ENCODE assay signal across 11 cellular contexts in genomic region chr11:2375964-2376551, GRCh38. TPM values are rescaled to one million over a fixed set of nuclear protein-coding genes. Genes with fewer than 3 reads are reported as not detected.
DNase-seq lines count a peak whose midpoint lies in the region; ATAC-seq, FAIRE-seq and TF ChIP-seq lines count a peak whose summit lies in the region.
"Had no signal": no experiment of that assay in that cellular context is flagged by ENCODE, and none has a peak within 500 bp of the region (broad histone marks: within the 10 kb centered on the region; RNA-seq: fewer than 3 reads in every experiment).

No MANE protein-coding gene starts in this region.

- 39% methylated on average over 16 of the region's 16 CpGs for WGBS in liver
- WGBS in HepG2 (ENCODE audit: low lambda C conversion rate): 15% methylated on average over 12 of the region's 16 CpGs

- intact Hi-C loops in HepG2 (cut with micrococcal nuclease; ENCODE audit: unreplicated experiment): no loop called here
- intact Hi-C loops in upper lobe of right lung (cut with DNase I): no loop called here

- TF ChIP-seq RAD21 in liver (IDR thresholded peaks at IDR 0.05) (no peak), HepG2 (CRISPR knock-in tag; IDR thresholded peaks at IDR 0.05) (no peak)

- ATAC-seq in HepG2 (no peak), left lobe of liver (peak; percentile 48), upper lobe of right lung (peak; percentile 1)
- no peak for ATAC-seq in activated naive CD8-positive, alpha-beta T cell treated with anti-CD3 and anti-CD28 coated beads, Interleukin-2, amount 50 U/mL, for 24 hours

- H3K27me3 ChIP-seq in liver (ENCODE audit: control insufficient read depth in 4 of 4, insufficient read depth in 4 of 4, low read length in 3 of 4) (no peaks in the 10 kb centered on the region), HepG2 (ENCODE audit: control insufficient read depth in 1 of 2, insufficient read depth in 2 of 2, low read length in 2 of 2) (peaks cover 9 to 69% of the 10 kb centered on the region in 2 experiments), upper lobe of right lung (no peaks in the 10 kb centered on the region)

- TF ChIP-seq CTCF in liver (IDR thresholded peaks at IDR 0.05; ENCODE audit: low read depth, low read length, missing input control) (no peak), HepG2 (CRISPR knock-in tag; IDR thresholded peaks at IDR 0.05) (no peak), upper lobe of right lung (IDR thresholded peaks at IDR 0.05) (no peak)

- H3K36me3 Mint-ChIP-seq in activated naive CD8-positive, alpha-beta T cell treated with anti-CD3 and anti-CD28 coated beads, Interleukin-2, amount 50 U/mL, for 24 hours (ENCODE audit: low read depth): no peaks in the 10 kb centered on the region

- in situ Hi-C loops in HepG2 (cut with HindIII; ENCODE audit: extremely low pct_ligation_motif_present, low pct_unique_long_range_greater_than_20kb): no loop called here

- no peaks in the 10 kb centered on the region for H3K9me3 ChIP-seq in liver (ENCODE audit: control insufficient read depth in 4 of 4, low read length in 3 of 4)
- H3K9me3 ChIP-seq in HepG2 (ENCODE audit: low read length): no peaks in the 10 kb centered on the region
- H3K9me3 ChIP-seq in upper lobe of right lung: no peaks in the 10 kb centered on the region
- H3K9me3 ChIP-seq: SK-N-SH had no signal

- H3K4me1 ChIP-seq in liver (ENCODE audit: control insufficient read depth in 4 of 4, insufficient read depth in 4 of 4, low read length in 3 of 4) (peaks cover 25 to 48% (median 38%) of the 10 kb centered on the region in 4 donors), HepG2 (ENCODE audit: insufficient read depth, low read length) (peaks cover 7% of the 10 kb centered on the region; the same call in 1 of the 2 replicates), upper lobe of right lung (peaks cover 21% of the 10 kb centered on the region)

- POLR2A ChIA-PET in HepG2 (lab: Yijun Ruan, JAX): no interaction called here

- FAIRE-seq in HepG2 (lab: Jason Lieb, UNC): no peak
- FAIRE-seq in H54 (lab: Jason Lieb, UNC): no peak

- no peak overlapping the region for H3K27ac Mint-ChIP-seq in activated naive CD8-positive, alpha-beta T cell treated with anti-CD3 and anti-CD28 coated beads, Interleukin-2, amount 50 U/mL, for 24 hours

- peak overlapping the region; percentile 66 to 85 (median 81) for H3K4me3 ChIP-seq in liver (ENCODE audit: low read depth in 1 of 3, low read length in 3 of 3)
- H3K4me3 ChIP-seq in HepG2 (replicated peaks in 1 of 3; ENCODE audit: insufficient read depth in 1 of 3, low read depth in 2 of 3, low read length in 3 of 3): no peak overlapping the region
- no peak overlapping the region for H3K4me3 ChIP-seq in upper lobe of right lung

- TF ChIP-seq EP300 in HepG2 (IDR thresholded peaks at IDR 0.05; ENCODE audit: low read depth in 2 of 2, low read length in 2 of 2): no peak
- no peak for TF ChIP-seq EP300 in HepG2 (CRISPR knock-in tag; IDR thresholded peaks at IDR 0.05; ENCODE audit: borderline replicate concordance)

- no peak overlapping the region for H3K9ac ChIP-seq in liver (ENCODE audit: low read depth in 1 of 2, low read length in 2 of 2)
- H3K9ac ChIP-seq in HepG2 (ENCODE audit: insufficient read depth, low read depth, low read length): no peak overlapping the region
- H3K9ac ChIP-seq: SK-N-SH had no signal

- H2AFZ ChIP-seq in HepG2 (ENCODE audit: low read length): no peak overlapping the region

- H3K36me3 ChIP-seq in liver (ENCODE audit: control insufficient read depth in 4 of 4, insufficient read depth in 3 of 4, low read depth in 1 of 4, low read length in 3 of 4) (no peaks in the 10 kb centered on the region), HepG2 (replicated peaks in 1 of 2; ENCODE audit: control insufficient read depth in 1 of 2, insufficient read depth in 2 of 2, low read length in 2 of 2) (no peaks in the 10 kb centered on the region), upper lobe of right lung (no peaks in the 10 kb centered on the region)

- TF ChIP-seq POLR2A in HepG2 (IDR thresholded peaks at IDR 0.05; ENCODE audit: insufficient read depth in 1 of 2, low read depth in 2 of 2, low read length in 2 of 2) (no peak), H54 (IDR thresholded peaks at IDR 0.05; ENCODE audit: low read depth, low read length) (no peak)

- peak overlapping the region; percentile 60 for H3K4me3 Mint-ChIP-seq in activated naive CD8-positive, alpha-beta T cell treated with anti-CD3 and anti-CD28 coated beads, Interleukin-2, amount 50 U/mL, for 24 hours

- DNase-seq in HepG2 (ENCODE audit: low spot score) (no peak), left lobe of liver (ENCODE audit: low spot score) (peak; percentile 75), upper lobe of right lung (peak; percentile 62), iPS-NIHi11 (ENCODE audit: low spot score) (no peak), NCI-H1048 (lab: John Stamatoyannopoulos, UW) (no peak), H54 (ENCODE audit: insufficient read length, low spot score) (no peak)
- DNase-seq in activated naive CD8-positive, alpha-beta T cell treated with anti-CD3 and anti-CD28 coated beads, Interleukin-2, amount 50 U/mL, for 24 hours: no peak
- DNase-seq: midbrain, NCI-H69, SK-N-SH had no signal

- H4K20me1 ChIP-seq in HepG2 (ENCODE audit: insufficient read depth, low read length): no peaks in the 10 kb centered on the region

- H3K9me3 Mint-ChIP-seq in activated naive CD8-positive, alpha-beta T cell treated with anti-CD3 and anti-CD28 coated beads, Interleukin-2, amount 50 U/mL, for 24 hours: no peaks in the 10 kb centered on the region

- H3K4me2 ChIP-seq in HepG2 (ENCODE audit: low read depth, low read length): no peak overlapping the region

- BruUV-seq in HepG2 (replicated peaks; lab: Mats Ljungman, UMichigan): no TSS peak

- H3K4me1 Mint-ChIP-seq in activated naive CD8-positive, alpha-beta T cell treated with anti-CD3 and anti-CD28 coated beads, Interleukin-2, amount 50 U/mL, for 24 hours: peaks cover 24% of the 10 kb centered on the region

- no peaks in the 10 kb centered on the region for H3K79me2 ChIP-seq in HepG2 (ENCODE audit: insufficient read depth, low read length)

- H3K27me3 Mint-ChIP-seq in activated naive CD8-positive, alpha-beta T cell treated with anti-CD3 and anti-CD28 coated beads, Interleukin-2, amount 50 U/mL, for 24 hours: no peaks in the 10 kb centered on the region

- CTCF ChIA-PET in HepG2 (lab: Yijun Ruan, JAX; ENCODE audit: low intra/inter-chr PET ratio, low total read pairs): no interaction called here

- H3K27ac ChIP-seq in liver (ENCODE audit: low read depth in 1 of 2, low read length in 2 of 2): peak overlapping the region; percentile 67 to 88
- no peak overlapping the region for H3K27ac ChIP-seq in HepG2 (ENCODE audit: extremely low read length, insufficient read depth, low read length)
- H3K27ac ChIP-seq in upper lobe of right lung: no peak overlapping the region

RNA-seq across cellular contexts. Expression of gene CD81, which starts 1.1 kb away (rescaled TPM):
- total RNA-seq in liver: 100 to 1,000 TPM in 1 of 2 donors, 10 to 100 TPM in 1; 76.9 to 190 TPM
- 100 to 1,000 TPM; 139 to 712 TPM for polyA plus RNA-seq in liver
- total RNA-seq in HepG2 (2016; rRNA removed; fragmentation: Illumina TruSeq; extraction: Trizol): not detected in 2 replicates
- not detected in 2 replicates for total RNA-seq in HepG2 (2016; cell fraction: cytosol; rRNA removed; fragmentation: Illumina TruSeq; extraction: Trizol; ENCODE audit: low read depth)
- not detected in 2 replicates for total RNA-seq in HepG2 (2016; cell fraction: insoluble cytoplasmic fraction; rRNA removed; fragmentation: Illumina TruSeq; extraction: Trizol)
- not detected in 2 replicates for total RNA-seq in HepG2 (2016; cell fraction: membrane; rRNA removed; fragmentation: Illumina TruSeq; extraction: Trizol)
- not detected in 2 replicates for total RNA-seq in HepG2 (2016; cell fraction: nucleus; rRNA removed; fragmentation: Illumina TruSeq; extraction: Trizol)
- polyA plus RNA-seq in HepG2 (2011; rRNA removed): not detected in 2 replicates
- polyA plus RNA-seq in HepG2 (2011; cell fraction: cytosol; rRNA removed): 0.05 TPM in 2 replicates
- polyA plus RNA-seq in HepG2 (2011; cell fraction: nucleus; rRNA removed): 0.26 TPM in 1 of 2 replicates, not detected in the other
- polyA plus RNA-seq in HepG2 (2012): not detected in 2 replicates
- polyA plus RNA-seq in HepG2 (2016; cell fraction: cytosol; fragmentation: Illumina TruSeq; extraction: Trizol; ENCODE audit: low read depth): not detected in 2 replicates
- polyA plus RNA-seq in HepG2 (2016; cell fraction: insoluble cytoplasmic fraction; fragmentation: Illumina TruSeq; extraction: Trizol; ENCODE audit: low read depth): not detected in 2 replicates
- not detected in 2 replicates for polyA plus RNA-seq in HepG2 (2016; cell fraction: membrane; fragmentation: Illumina TruSeq; extraction: Trizol; ENCODE audit: low read depth)
- polyA plus RNA-seq in HepG2 (2016; cell fraction: nucleus; fragmentation: Illumina TruSeq; extraction: Trizol; ENCODE audit: insufficient read depth, low read depth): not detected in 2 replicates
- polyA minus RNA-seq in HepG2 (2011; rRNA and poly(A)+ RNA removed; ENCODE audit: low replicate concordance): 0.72 and 103 TPM in 2 replicates
- polyA minus RNA-seq in HepG2 (2011; cell fraction: cytosol; rRNA and poly(A)+ RNA removed): 0.70 TPM in 1 of 2 replicates, not detected in the other
- 0.52 TPM in 1 of 2 replicates, not detected in the other for polyA minus RNA-seq in HepG2 (2011; cell fraction: nucleus; rRNA and poly(A)+ RNA removed)
- 564 TPM for total RNA-seq in left lobe of liver
- total RNA-seq in upper lobe of right lung: 801 TPM

RNA-seq across cellular contexts. Expression of gene TSSC4, which starts 24.5 kb away (rescaled TPM):
- 10 to 100 TPM; 16.6 to 18.5 TPM for total RNA-seq in liver
- 10 to 100 TPM; 15.8 to 19.1 TPM for polyA plus RNA-seq in liver
- total RNA-seq in HepG2 (2016; rRNA removed; fragmentation: Illumina TruSeq; extraction: Trizol): 51.5 and 58.6 TPM in 2 replicates
- total RNA-seq in HepG2 (2016; cell fraction: cytosol; rRNA removed; fragmentation: Illumina TruSeq; extraction: Trizol; ENCODE audit: low read depth): 48.9 and 55.7 TPM in 2 replicates
- 51.6 and 61.0 TPM in 2 replicates for total RNA-seq in HepG2 (2016; cell fraction: insoluble cytoplasmic fraction; rRNA removed; fragmentation: Illumina TruSeq; extraction: Trizol)
- 52.4 and 71.0 TPM in 2 replicates for total RNA-seq in HepG2 (2016; cell fraction: membrane; rRNA removed; fragmentation: Illumina TruSeq; extraction: Trizol)
- 29.5 and 34.5 TPM in 2 replicates for total RNA-seq in HepG2 (2016; cell fraction: nucleus; rRNA removed; fragmentation: Illumina TruSeq; extraction: Trizol)
- 16.2 and 20.5 TPM in 2 replicates for polyA plus RNA-seq in HepG2 (2011; rRNA removed)
- 13.8 and 24.4 TPM in 2 replicates for polyA plus RNA-seq in HepG2 (2011; cell fraction: cytosol; rRNA removed)
- 33.5 and 35.1 TPM in 2 replicates for polyA plus RNA-seq in HepG2 (2011; cell fraction: nucleus; rRNA removed)
- 17.3 and 21.8 TPM in 2 replicates for polyA plus RNA-seq in HepG2 (2012)
- 29.9 and 32.8 TPM in 2 replicates for polyA plus RNA-seq in HepG2 (2016; cell fraction: cytosol; fragmentation: Illumina TruSeq; extraction: Trizol; ENCODE audit: low read depth)
- 34.6 and 35.0 TPM in 2 replicates for polyA plus RNA-seq in HepG2 (2016; cell fraction: insoluble cytoplasmic fraction; fragmentation: Illumina TruSeq; extraction: Trizol; ENCODE audit: low read depth)
- polyA plus RNA-seq in HepG2 (2016; cell fraction: membrane; fragmentation: Illumina TruSeq; extraction: Trizol; ENCODE audit: low read depth): 34.0 and 36.0 TPM in 2 replicates
- 42.1 and 44.0 TPM in 2 replicates for polyA plus RNA-seq in HepG2 (2016; cell fraction: nucleus; fragmentation: Illumina TruSeq; extraction: Trizol; ENCODE audit: insufficient read depth, low read depth)
- polyA minus RNA-seq in HepG2 (2011; rRNA and poly(A)+ RNA removed; ENCODE audit: low replicate concordance): 19.1 and 32.1 TPM in 2 replicates
- polyA minus RNA-seq in HepG2 (2011; cell fraction: cytosol; rRNA and poly(A)+ RNA removed): 12.8 and 15.7 TPM in 2 replicates
- polyA minus RNA-seq in HepG2 (2011; cell fraction: nucleus; rRNA and poly(A)+ RNA removed): 26.6 and 27.8 TPM in 2 replicates
- 24.8 TPM for total RNA-seq in left lobe of liver
- total RNA-seq in upper lobe of right lung: 40.6 TPM

Comparison
In these comparisons a context has a peak if more than half of its experiments do, and no peak if none do; other contexts are left out.
1. H3K27ac ChIP-seq: peak in liver (2 of 2); none in HepG2 (single experiment) and upper lobe of right lung (single experiment).
2. H3K4me3 ChIP-seq: peak in liver (3 of 3); none in HepG2 (0 of 3) and upper lobe of right lung (single experiment).
3. RNA of gene CD81, which starts 1.1 kb away (total RNA-seq): 801 TPM in upper lobe of right lung (single experiment), 564 TPM in left lobe of liver (single experiment) and 76.9 to 190 TPM in liver; not detected in HepG2; every median in the first group is over 10 times any median in the second.
4. ATAC-seq: peak in left lobe of liver (single experiment) and upper lobe of right lung (single experiment); none in HepG2 (single experiment) and activated naive CD8-positive, alpha-beta T cell treated with anti-CD3 and anti-CD28 coated beads, Interleukin-2, amount 50 U/mL, for 24 hours (single experiment).
5. DNase-seq: peak in left lobe of liver (single experiment) and upper lobe of right lung (single experiment); none in HepG2 (single experiment), activated naive CD8-positive, alpha-beta T cell treated with anti-CD3 and anti-CD28 coated beads, Interleukin-2, amount 50 U/mL, for 24 hours (single experiment), iPS-NIHi11 (single experiment), NCI-H1048 (single experiment) and H54 (single experiment).